27 cellular contexts compared by ENCODE assay signal in genomic region chr2:99389946-99390345, GRCh38. TPM values are rescaled to one million over a fixed set of nuclear protein-coding genes. Genes with fewer than 3 reads are reported as not detected.
A peak's percentile ranks its signal among the peaks of the same experiment; 100 is the strongest.
DNase-seq lines count a peak whose midpoint lies in the region; ATAC-seq and TF ChIP-seq lines count a peak whose summit lies in the region.
"Had no signal": no experiment of that assay in that cellular context is flagged by ENCODE, and none has a peak within 500 bp of the region (broad histone marks: within the 10 kb centered on the region; RNA-seq: fewer than 3 reads in every experiment).

No MANE protein-coding gene starts in this region.

- H3K27ac Mint-ChIP-seq in GM23338 (no peak overlapping the region), endodermal cell (no peak overlapping the region)
- H3K27ac Mint-ChIP-seq: activated CD4-positive, alpha-beta memory T cell treated with anti-CD3 and anti-CD28 coated beads, Interleukin-2, amount 10 ng/mL, durations not matched to agents 7 days and 5 days; immature natural killer cell; mesothelial cell of epicardium; stimulated activated naive CD8-positive, alpha-beta T cell treated with anti-CD3 and anti-CD28 coated beads, Interleukin-15, Interleukin-2, amounts not matched to agents 100 ng/mL and 50 ng/mL, for 24 hours had no signal

- no peak overlapping the region for H3K4me2 ChIP-seq in PC-3 (ENCODE audit: low read length)
- H3K4me2 ChIP-seq in GM23338 = no peak overlapping the region
- H3K4me2 ChIP-seq: BLaER1 had no signal

- H3K4me3 Mint-ChIP-seq in GM23338 (no peak overlapping the region), endodermal cell (no peak overlapping the region)
- H3K4me3 Mint-ChIP-seq: activated CD4-positive, alpha-beta memory T cell treated with anti-CD3 and anti-CD28 coated beads, Interleukin-2, amount 10 ng/mL, durations not matched to agents 7 days and 5 days; immature natural killer cell; mesothelial cell of epicardium; naive thymus-derived CD8-positive, alpha-beta T cell; stimulated activated naive CD8-positive, alpha-beta T cell treated with anti-CD3 and anti-CD28 coated beads, Interleukin-15, Interleukin-2, amounts not matched to agents 100 ng/mL and 50 ng/mL, for 24 hours had no signal

- H3K9me2 ChIP-seq in PC-3 (replicated peaks; ENCODE audit: low read length) (no peaks in the 10 kb centered on the region), GM23338 (ENCODE audit: insufficient read depth) (no peaks in the 10 kb centered on the region)

- no peak overlapping the region for H3K9ac ChIP-seq in PC-3 (ENCODE audit: low read length)
- no peak overlapping the region for H3K9ac ChIP-seq in skeletal muscle tissue (ENCODE audit: low read depth in 1 of 3, low read length in 3 of 3)
- H3K9ac ChIP-seq in endodermal cell (ENCODE audit: extremely low read depth, low read length, poor library complexity, severe bottlenecking) = no peak overlapping the region
- H3K9ac ChIP-seq: BLaER1 had no signal

- H3K79me2 ChIP-seq in PC-3 (ENCODE audit: low read length) = 0 out of 2 replicates have a peak, but pooled peaks cover 4% of the 10 kb centered on the region
- peaks cover 13% of the 10 kb centered on the region; the same call in 1 of the 2 replicates for H3K79me2 ChIP-seq in GM23338 (replicated peaks; ENCODE audit: insufficient read depth)

- H3K27me3 Mint-ChIP-seq in GM23338 (ENCODE audit: insufficient read depth, low read depth, poor library complexity) (peaks cover 2% of the 10 kb centered on the region), endodermal cell (ENCODE audit: insufficient read depth) (no peaks in the 10 kb centered on the region)
- H3K27me3 Mint-ChIP-seq: activated CD4-positive, alpha-beta memory T cell treated with anti-CD3 and anti-CD28 coated beads, Interleukin-2, amount 10 ng/mL, durations not matched to agents 7 days and 5 days; naive thymus-derived CD8-positive, alpha-beta T cell; stimulated activated naive CD8-positive, alpha-beta T cell treated with anti-CD3 and anti-CD28 coated beads, Interleukin-15, Interleukin-2, amounts not matched to agents 100 ng/mL and 50 ng/mL, for 24 hours had no signal

- CTCF ChIA-PET in PC-3 (lab: Charles Lee) = no interaction called here

- H2AFZ ChIP-seq in PC-3 (ENCODE audit: low read length) (no peak overlapping the region), GM23338 (no peak overlapping the region)

- ATAC-seq in Right ventricle myocardium superior (ENCODE audit: poor library complexity) = no peak
- no peak for ATAC-seq in PC-3
- ATAC-seq in GM23338 = no peak
- ATAC-seq: activated CD4-positive, CD25-positive, alpha-beta regulatory T cell treated with anti-CD3 and anti-CD28 coated beads, Interleukin-2, amount 50 U/mL, for 24 hours; left lung; naive thymus-derived CD8-positive, alpha-beta T cell had no signal

- TF ChIP-seq CTCF in left ventricle myocardium inferior (IDR thresholded peaks at IDR 0.05; ENCODE audit: borderline replicate concordance) (no peak), PC-3 (conservative IDR thresholded peaks at IDR 0.05; ENCODE audit: low read depth, low read length) (no peak), GM23338 (conservative IDR thresholded peaks at IDR 0.05; ENCODE audit: low read depth in 2 of 2) (no peak), endodermal cell (conservative IDR thresholded peaks at IDR 0.05) (no peak)

- H3K27me3 ChIP-seq in left ventricle myocardium inferior (ENCODE audit: low read depth) (no peaks in the 10 kb centered on the region), PC-3 (ENCODE audit: low read length) (no peaks in the 10 kb centered on the region), skeletal muscle tissue (ENCODE audit: control insufficient read depth in 3 of 3, insufficient read depth in 3 of 3, low read length in 3 of 3) (no peaks in the 10 kb centered on the region), GM23338 (ENCODE audit: insufficient read depth) (no peaks in the 10 kb centered on the region), endodermal cell (ENCODE audit: control insufficient read depth, insufficient read depth, low read length, poor library complexity, severe bottlenecking) (no peaks in the 10 kb centered on the region)
- H3K27me3 ChIP-seq: BLaER1, left lung, thyroid gland had no signal

- intact Hi-C loops in left ventricle myocardium inferior (cut with micrococcal nuclease) = no loop called here
- intact Hi-C loops in Right ventricle myocardium superior (cut with DNase I) = no loop called here
- intact Hi-C loops in PC-3 (cut with micrococcal nuclease) = no loop called here

- no peak for DNase-seq in left ventricle myocardium inferior
- DNase-seq in Right ventricle myocardium superior = no peak
- no peak for DNase-seq in PC-3
- DNase-seq in epithelial cell of prostate (ENCODE audit: low read depth, low spot score) = no peak
- DNase-seq in GM23338 (ENCODE audit: low spot score) = no peak
- DNase-seq in endodermal cell = no peak
- no peak for DNase-seq in iPS-NIHi11 (ENCODE audit: low spot score)
- DNase-seq: activated CD4-positive, alpha-beta memory T cell treated with anti-CD3 and anti-CD28 coated beads, Interleukin-2, amount 10 ng/mL, durations not matched to agents 7 days and 5 days; activated gamma-delta T cell treated with Interleukin-2 at 50 U/mL for 16 hours; activated T-cell treated with anti-CD3 and anti-CD28 coated beads for 4 hours; caudate nucleus; COR-L47; dermis blood vessel endothelial cell; DND-41; immature natural killer cell; KBM-7; left lung; naive thymus-derived CD8-positive, alpha-beta T cell; NCI-H1436; NCI-H2107; retina; thyroid gland had no signal

- peak overlapping the region; percentile 70 for H3K27ac ChIP-seq in left ventricle myocardium inferior (replicated peaks)
- no peak overlapping the region for H3K27ac ChIP-seq in PC-3 (ENCODE audit: low read length)
- H3K27ac ChIP-seq in epithelial cell of prostate = peak overlapping the region; percentile 46
- peak overlapping the region; percentile 39 for H3K27ac ChIP-seq in skeletal muscle tissue (ENCODE audit: low read depth, low read length)
- no peak overlapping the region for H3K27ac ChIP-seq in GM23338 (ENCODE audit: low read depth)
- no peak overlapping the region for H3K27ac ChIP-seq in endodermal cell (ENCODE audit: low read depth, low read length)
- H3K27ac ChIP-seq: BLaER1, left lung, thyroid gland had no signal

- WGBS in endodermal cell (ENCODE audit: insufficient coverage in 1 of 2, insufficient read length in 1 of 2), 2 experiments = 96 to 100% methylated on average over 3 of the region's 3 CpGs

- H3F3A ChIP-seq in PC-3 (ENCODE audit: low read length, unreplicated experiment) (no peaks in the 10 kb centered on the region), GM23338 (replicated peaks; ENCODE audit: low read depth) (no peaks in the 10 kb centered on the region)

- BruUV-seq in PC-3 (replicated peaks; lab: Mats Ljungman, UMichigan) = TSS peak; percentile 78

- H3K9me3 ChIP-seq in left ventricle myocardium inferior (replicated peaks) = no peaks in the 10 kb centered on the region
- no peaks in the 10 kb centered on the region for H3K9me3 ChIP-seq in PC-3 (ENCODE audit: low read length)
- H3K9me3 ChIP-seq in skeletal muscle tissue (ENCODE audit: control insufficient read depth in 3 of 3, low read length in 3 of 3) = no peaks in the 10 kb centered on the region
- no peaks in the 10 kb centered on the region for H3K9me3 ChIP-seq in endodermal cell (ENCODE audit: control insufficient read depth, low read length)
- H3K9me3 ChIP-seq: BLaER1, left lung, thyroid gland had no signal

- peak overlapping the region; percentile 28 for H3K4me3 ChIP-seq in left ventricle myocardium inferior
- H3K4me3 ChIP-seq in PC-3 (ENCODE audit: low read length) = no peak overlapping the region
- no peak overlapping the region for H3K4me3 ChIP-seq in skeletal muscle tissue (ENCODE audit: low read length in 3 of 3)
- no peak overlapping the region for H3K4me3 ChIP-seq in GM23338
- H3K4me3 ChIP-seq in endodermal cell (ENCODE audit: low read length) = no peak overlapping the region
- H3K4me3 ChIP-seq: BLaER1, left lung, thyroid gland had no signal

- H3K9me3 Mint-ChIP-seq in GM23338 (no peaks in the 10 kb centered on the region), endodermal cell (no peaks in the 10 kb centered on the region)
- H3K9me3 Mint-ChIP-seq: activated CD4-positive, alpha-beta memory T cell treated with anti-CD3 and anti-CD28 coated beads, Interleukin-2, amount 10 ng/mL, durations not matched to agents 7 days and 5 days; immature natural killer cell; mesothelial cell of epicardium; naive thymus-derived CD8-positive, alpha-beta T cell; stimulated activated naive CD8-positive, alpha-beta T cell treated with anti-CD3 and anti-CD28 coated beads, Interleukin-15, Interleukin-2, amounts not matched to agents 100 ng/mL and 50 ng/mL, for 24 hours had no signal

- POLR2A ChIA-PET in PC-3 (lab: Charles Lee; ENCODE audit: unreplicated experiment) = no interaction called here

- H3K36me3 ChIP-seq in left ventricle myocardium inferior (peaks cover 58% of the 10 kb centered on the region), PC-3 (ENCODE audit: low read depth, low read length) (peaks cover 43% of the 10 kb centered on the region), skeletal muscle tissue (ENCODE audit: control insufficient read depth in 3 of 3, insufficient read depth in 3 of 3, low read length in 3 of 3) (peaks cover 6 to 35% (median 32%) of the 10 kb centered on the region in 3 donors), GM23338 (ENCODE audit: insufficient read depth) (peaks cover 39% of the 10 kb centered on the region), endodermal cell (ENCODE audit: control insufficient read depth, insufficient read depth, low read length) (peaks cover 65% of the 10 kb centered on the region)

- H3K36me3 Mint-ChIP-seq in GM23338 (ENCODE audit: low read depth) = peaks cover 47% of the 10 kb centered on the region
- peaks cover 50% of the 10 kb centered on the region for H3K36me3 Mint-ChIP-seq in endodermal cell (ENCODE audit: low read depth)

- H3K4me1 ChIP-seq in left ventricle myocardium inferior = peaks cover 37% of the 10 kb centered on the region
- peaks cover 9% of the 10 kb centered on the region; the same call in 1 of the 2 replicates for H3K4me1 ChIP-seq in PC-3 (ENCODE audit: insufficient read depth, low read length)
- no peaks in the 10 kb centered on the region for H3K4me1 ChIP-seq in skeletal muscle tissue (ENCODE audit: control insufficient read depth in 3 of 3, insufficient read depth in 3 of 3, low read length in 3 of 3)
- H3K4me1 ChIP-seq in GM23338 (ENCODE audit: insufficient read depth) = no peaks in the 10 kb centered on the region
- no peaks in the 10 kb centered on the region for H3K4me1 ChIP-seq in endodermal cell (ENCODE audit: control insufficient read depth, insufficient read depth, low read length)
- H3K4me1 ChIP-seq: BLaER1, left lung, thyroid gland had no signal

- H4K20me1 ChIP-seq in PC-3 (ENCODE audit: low read length) (no peaks in the 10 kb centered on the region), GM23338 (replicated peaks; ENCODE audit: insufficient read depth) (no peaks in the 10 kb centered on the region)
- H4K20me1 ChIP-seq: BLaER1 had no signal

- H3K4me1 Mint-ChIP-seq in GM23338 (no peaks in the 10 kb centered on the region), endodermal cell (peaks cover 4% of the 10 kb centered on the region)
- H3K4me1 Mint-ChIP-seq: mesothelial cell of epicardium had no signal

RNA-seq across cellular contexts. Expression of gene EIF5B, which starts 52.8 kb away (rescaled TPM):
- total RNA-seq in left ventricle myocardium inferior (87.0 TPM), Right ventricle myocardium superior (84.7 TPM), PC-3 (2014; rRNA removed) (35.7 and 35.9 TPM in 2 replicates), skeletal muscle tissue (11.0 TPM), endodermal cell (10 to 100 TPM; 54.2 to 63.6 TPM)
- total RNA-seq in GM23338 (2014; rRNA removed; shearing (Covaris generic)) = 32.5 and 34.2 TPM in 2 replicates
- 91.2 and 108 TPM in 2 replicates for polyA plus RNA-seq in GM23338 (2016; fragmentation: Nextera tagmentation; extraction: Ambion mirVana)
- polyA plus RNA-seq in endodermal cell (2013, experiment 1 of 2) = 38.9 TPM
- 41.2 TPM for polyA plus RNA-seq in endodermal cell (2013, experiment 2 of 2)

RNA-seq across cellular contexts. Expression of gene TXNDC9, which starts 53.8 kb away (rescaled TPM):
- 20.6 TPM for total RNA-seq in left ventricle myocardium inferior
- total RNA-seq in Right ventricle myocardium superior = 16.6 TPM
- 40.7 and 51.5 TPM in 2 replicates for total RNA-seq in PC-3 (2014; rRNA removed)
- 26.6 TPM for total RNA-seq in skeletal muscle tissue
- 48.1 and 54.4 TPM in 2 replicates for total RNA-seq in GM23338 (2014; rRNA removed; shearing (Covaris generic))
- polyA plus RNA-seq in GM23338 (2016; fragmentation: Nextera tagmentation; extraction: Ambion mirVana) = 56.6 and 67.4 TPM in 2 replicates
- 10 to 100 TPM; 32.7 to 32.8 TPM for total RNA-seq in endodermal cell
- 43.5 TPM for polyA plus RNA-seq in endodermal cell (2013, experiment 1 of 2)
- 43.6 TPM for polyA plus RNA-seq in endodermal cell (2013, experiment 2 of 2)

Comparison
In these comparisons a context has a peak if more than half of its experiments do, and no peak if none do; other contexts are left out.
1. H3K27ac ChIP-seq: peak in left ventricle myocardium inferior (single experiment), epithelial cell of prostate (single experiment) and skeletal muscle tissue (single experiment); none in PC-3 (single experiment), GM23338 (single experiment) and endodermal cell (single experiment).